ENCODE assay signal across 9 cellular contexts in the genomic region with DNA sequence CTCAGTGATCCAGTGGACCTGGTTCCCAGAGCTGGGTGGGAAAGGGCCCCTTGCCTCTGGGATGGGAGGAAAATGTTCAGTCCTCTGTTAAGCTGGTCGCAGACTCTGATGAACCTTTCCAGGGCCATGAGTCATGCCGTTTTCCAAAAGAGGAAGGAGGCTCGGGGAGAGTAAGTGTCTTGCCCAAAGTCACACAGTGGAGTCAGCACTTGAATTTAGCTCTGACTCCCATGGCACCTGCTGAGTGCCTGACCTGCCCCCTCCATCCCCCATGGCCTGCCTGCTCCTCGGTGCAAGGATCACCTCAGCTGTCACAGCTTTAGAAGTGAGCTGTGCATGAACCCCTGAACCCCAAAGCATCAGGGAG. TPM values are rescaled to one million over a fixed set of nuclear protein-coding genes. Genes with fewer than 3 reads are reported as not detected.
A peak's percentile ranks its signal among the peaks of the same experiment; 100 is the strongest.
DNase-seq lines count a peak whose midpoint lies in the region; ATAC-seq and TF ChIP-seq lines count a peak whose summit lies in the region.
"Had no signal": no experiment of that assay in that cellular context is flagged by ENCODE, and none has a peak within 500 bp of the region (broad histone marks: within the 10 kb centered on the region; RNA-seq: fewer than 3 reads in every experiment).

No MANE protein-coding gene starts in this region.

- peak; percentile 82 for DNase-seq in CD1c-positive myeloid dendritic cell (ENCODE audit: extremely low spot score)
- peak; percentile 77 for DNase-seq in MV-4-11 (lab: John Stamatoyannopoulos, UW)
- DNase-seq in MCF 10A (ENCODE audit: unreplicated experiment) = peak; percentile 66
- DNase-seq in myocyte (ENCODE audit: low read depth) = peak; percentile 93
- no peak for DNase-seq in endothelial cell (ENCODE audit: low spot score)
- DNase-seq in NCI-H2196 treated with DMSO at 0.1 percent for 48 hours (lab: John Stamatoyannopoulos, UW; ENCODE audit: unreplicated experiment) = no peak
- DNase-seq: stimulated activated CD8-positive, alpha-beta memory T cell treated with anti-CD3 and anti-CD28 coated beads, Interleukin-4, amount 100 ng/mL, for 48 hours had no signal

- H3K27ac Mint-ChIP-seq in MCF 10A (ENCODE audit: low read depth, unreplicated experiment) = peak overlapping the region; percentile 42
- H3K27ac Mint-ChIP-seq in endothelial cell (ENCODE audit: unreplicated experiment) = no peak overlapping the region

- H3K27me3 Mint-ChIP-seq in MCF 10A (ENCODE audit: insufficient read depth, unreplicated experiment) (no peaks in the 10 kb centered on the region), endothelial cell (ENCODE audit: unreplicated experiment) (peaks cover 10% of the 10 kb centered on the region)

- H3K4me1 Mint-ChIP-seq in MCF 10A (ENCODE audit: insufficient read depth, unreplicated experiment) (peaks cover 48% of the 10 kb centered on the region), endothelial cell (ENCODE audit: unreplicated experiment) (no peaks in the 10 kb centered on the region)

- CTCF ChIA-PET in MCF 10A (lab: Yijun Ruan, JAX) = interaction anchor here (0.5 to 3.8 kb wide), 7 partner anchors 13 to 105 kb away, joined by 3 to 22 read pairs (median 4); a partner anchor contains a TSS

- intact Hi-C loops in MCF 10A (cut with micrococcal nuclease) = no loop called here

- H3K36me3 Mint-ChIP-seq in MCF 10A (ENCODE audit: insufficient read depth, unreplicated experiment) = no peaks in the 10 kb centered on the region
- H3K36me3 Mint-ChIP-seq in endothelial cell (ENCODE audit: low read depth, unreplicated experiment) = no peaks in the 10 kb centered on the region

- no peaks in the 10 kb centered on the region for H3K9me3 Mint-ChIP-seq in MCF 10A (ENCODE audit: unreplicated experiment)
- H3K9me3 Mint-ChIP-seq in endothelial cell (ENCODE audit: unreplicated experiment) = no peaks in the 10 kb centered on the region

- POLR2A ChIA-PET in MCF 10A (lab: Yijun Ruan, JAX) = interaction anchor here (0.6 to 4.5 kb wide), 11 partner anchors 11 to 299 kb away, joined by 3 to 21 read pairs (median 4); a partner anchor contains a TSS

- no TSS peak for BruUV-seq in MCF 10A (replicated peaks; lab: Mats Ljungman, UMichigan)

- no peak overlapping the region for H3K4me3 Mint-ChIP-seq in MCF 10A (ENCODE audit: unreplicated experiment)
- no peak overlapping the region for H3K4me3 Mint-ChIP-seq in endothelial cell (ENCODE audit: unreplicated experiment)

- TF ChIP-seq CTCF in MCF 10A (IDR thresholded peaks at IDR 0.05; ENCODE audit: unreplicated experiment) (no peak), endothelial cell (IDR thresholded peaks at IDR 0.05; ENCODE audit: unreplicated experiment) (no peak)

- no peak for ATAC-seq in GM18858 (IDR thresholded peaks at IDR 0.05; ENCODE audit: unreplicated experiment)
- ATAC-seq in GM21723 (IDR thresholded peaks at IDR 0.05; ENCODE audit: unreplicated experiment) = no peak

RNA-seq across cellular contexts. Expression of a gene that starts 14.0 kb away (rescaled TPM):
- total RNA-seq in MCF 10A (2022) = 15.6 and 19.2 TPM in 2 replicates
- 64.2 and 73.7 TPM in 2 replicates for total RNA-seq in myocyte
- polyA plus RNA-seq in myocyte (2012) = 16.5 TPM
- total RNA-seq in endothelial cell (ENCODE audit: unreplicated experiment) = 27.2 TPM

RNA-seq across cellular contexts. Expression of a gene that starts 52.5 kb away (rescaled TPM):
- total RNA-seq in MCF 10A (2022) (10.6 and 13.0 TPM in 2 replicates), myocyte (32.8 and 35.1 TPM in 2 replicates), endothelial cell (ENCODE audit: unreplicated experiment) (20.9 TPM)
- polyA plus RNA-seq in myocyte (2012) = 16.0 TPM

RNA-seq across cellular contexts. Expression of a gene that starts 58.9 kb away (rescaled TPM):
- 42.5 and 63.2 TPM in 2 replicates for total RNA-seq in MCF 10A (2022)
- total RNA-seq in myocyte = 69.2 and 71.9 TPM in 2 replicates
- 46.6 TPM for polyA plus RNA-seq in myocyte (2012)
- total RNA-seq in endothelial cell (ENCODE audit: unreplicated experiment) = 43.0 TPM

Comparison
In these comparisons a context has a peak if more than half of its experiments do, and no peak if none do; other contexts are left out.
1. DNase-seq: peak in CD1c-positive myeloid dendritic cell (single experiment), MV-4-11 (single experiment), MCF 10A (single experiment) and myocyte (single experiment); none in endothelial cell (single experiment) and NCI-H2196 treated with DMSO at 0.1 percent for 48 hours (single experiment).